In genomic region chr3:133865136-133865855, GRCh38 we compare ENCODE assay signal across 26 cellular contexts. TPM values are rescaled to one million over a fixed set of nuclear protein-coding genes. Genes with fewer than 3 reads are reported as not detected.
A peak's percentile ranks its signal among the peaks of the same experiment; 100 is the strongest.
DNase-seq lines count a peak whose midpoint lies in the region; ATAC-seq, FAIRE-seq and TF ChIP-seq lines count a peak whose summit lies in the region.
"Had no signal": no experiment of that assay in that cellular context is flagged by ENCODE, and none has a peak within 500 bp of the region (broad histone marks: within the 10 kb centered on the region; RNA-seq: fewer than 3 reads in every experiment).

No MANE protein-coding gene starts in this region.

- 88% methylated on average over 5 of the region's 5 CpGs; no CpG with 5 or more reads in 1 of the 2 experiments for whole genome bisulfite sequencing in H1 (ENCODE audit: extremely low coverage in 1 of 2, insufficient coverage in 1 of 2, insufficient read length in 1 of 2, insufficient replicate concordance in 2 of 2, low coverage in 1 of 2, low lambda C conversion rate in 2 of 2, missing lambda C conversion rate in 1 of 2), 2 experiments

- CTCF ChIA-PET in H1 (lab: Charles Lee; ENCODE audit: partially characterized antibody): interaction anchor here (0.7 to 3.8 kb wide), 18 partner anchors 9 to 187 kb away, joined by 3 to 17 read pairs (median 3); no protein-coding TSS in a partner anchor

- no peak overlapping the region for H2BK5ac ChIP-seq in H1 (ENCODE audit: low read depth, low read length)

- H3K27me3 ChIP-seq in H1 (replicated peaks in 1 of 4; ENCODE audit: control insufficient read depth in 3 of 4, extremely low read depth in 1 of 4, insufficient read depth in 3 of 4, low read length in 3 of 4) (no peaks in the 10 kb centered on the region), upper lobe of right lung (no peaks in the 10 kb centered on the region)
- H3K27me3 ChIP-seq: BE2C had no signal

- H2BK15ac ChIP-seq in H1 (ENCODE audit: low read length): no peak overlapping the region

- H4K20me1 ChIP-seq in H1 (replicated peaks in 1 of 2; ENCODE audit: control insufficient read depth in 1 of 2, insufficient read depth in 2 of 2, low read length in 2 of 2): no peaks in the 10 kb centered on the region

- intact Hi-C loops in cardiac septum (cut with DNase I) (no loop called here), Right ventricle myocardium superior (cut with DNase I) (no loop called here), upper lobe of right lung (cut with DNase I) (no loop called here)

- POLR2A ChIA-PET in H1 (lab: Charles Lee; ENCODE audit: partially characterized antibody): no interaction called here

- no peaks in the 10 kb centered on the region for H3K23me2 ChIP-seq in H1 (ENCODE audit: low read depth, low read length)

- no peak overlapping the region for H2BK20ac ChIP-seq in H1 (ENCODE audit: low read length)

- H2BK120ac ChIP-seq in H1 (replicated peaks; ENCODE audit: low read depth, low read length): no peak overlapping the region

- H4K91ac ChIP-seq in H1 (replicated peaks; ENCODE audit: insufficient read length, low read length): no peak overlapping the region

- no peak overlapping the region for H2AFZ ChIP-seq in H1 (ENCODE audit: low read length)

- no peaks in the 10 kb centered on the region for H3K79me2 ChIP-seq in H1 (ENCODE audit: control insufficient read depth in 1 of 2, insufficient read depth in 2 of 2, low read length in 2 of 2)

- H3K9me3 ChIP-seq in H1 (ENCODE audit: insufficient read depth in 2 of 2, low read depth in 1 of 2, low read length in 1 of 2) (no peaks in the 10 kb centered on the region), upper lobe of right lung (no peaks in the 10 kb centered on the region)
- H3K9me3 ChIP-seq: A549, BE2C, lower lobe of right lung had no signal

- TF ChIP-seq POLR2A in H1 (IDR thresholded peaks at IDR 0.05; ENCODE audit: control extremely low read depth in 1 of 2, low read depth in 2 of 2, low read length in 2 of 2): no peak

- H4K8ac ChIP-seq in H1 (ENCODE audit: extremely low read depth, insufficient read depth, low read length): no peak overlapping the region

- H2AK5ac ChIP-seq in H1 (ENCODE audit: low read depth, low read length): no peak overlapping the region

- peak in 1 of 2 experiments; percentile 36; a peak in 1 of 4 replicates for TF ChIP-seq RAD21 in H1 (IDR thresholded peaks at IDR 0.05 in 1 of 2, conservative IDR thresholded peaks at IDR 0.05 in 1 of 2; ENCODE audit: low read depth in 2 of 2, low read length in 2 of 2)

- no peak overlapping the region for H3K18ac ChIP-seq in H1 (ENCODE audit: extremely low read depth, low read length)

- H3K36me3 ChIP-seq in H1 (ENCODE audit: control insufficient read depth in 2 of 4, insufficient read depth in 4 of 4, low read length in 3 of 4): no peaks in the 10 kb centered on the region
- no peaks in the 10 kb centered on the region for H3K36me3 ChIP-seq in upper lobe of right lung
- H3K36me3 ChIP-seq: BE2C, lower lobe of right lung had no signal

- no peak overlapping the region for H3K4me2 ChIP-seq in H1 (ENCODE audit: insufficient read depth in 1 of 2, low read depth in 2 of 2, low read length in 2 of 2)
- H3K4me2 ChIP-seq: A549 had no signal

- H3K27ac ChIP-seq in H1 (ENCODE audit: low read depth, low read length) (no peak overlapping the region), upper lobe of right lung (no peak overlapping the region)
- H3K27ac ChIP-seq: A549, lower lobe of right lung, skin epidermis had no signal

- no peak overlapping the region for H3K56ac ChIP-seq in H1 (replicated peaks; ENCODE audit: insufficient read length, low read depth, low read length)

- no peak overlapping the region for H3K23ac ChIP-seq in H1 (ENCODE audit: insufficient read length)

- no peak for TF ChIP-seq EP300 in H1 (IDR thresholded peaks at IDR 0.05; ENCODE audit: borderline replicate concordance in 1 of 2, low read depth in 2 of 2, low read length in 2 of 2)

- FAIRE-seq in H1 (lab: Jason Lieb, UNC): no peak
- FAIRE-seq: A549, frontal cortex, urothelium cell line had no signal

- no peak overlapping the region for H4K5ac ChIP-seq in H1 (ENCODE audit: insufficient read length, low read depth, low read length)

- DNase-seq in cardiac septum (ENCODE audit: low spot score) (peak; percentile 67), Right ventricle myocardium superior (no peak), RPMI8226 (peak; percentile 25), H1 (ENCODE audit: low read depth in 1 of 2, low spot score in 2 of 2) (no peak), upper lobe of right lung (peak; percentile 25), HT-29 (ENCODE audit: low spot score) (no peak)
- DNase-seq in activated naive CD4-positive, alpha-beta T cell (lab: John Stamatoyannopoulos, UW): no peak
- DNase-seq: activated CD4-positive, alpha-beta memory T cell treated with anti-CD3 and anti-CD28 coated beads, Interleukin-2, amount 10 ng/mL, durations not matched to agents 7 days and 5 days; activated CD4-positive, CD25-positive, alpha-beta regulatory T cell; activated gamma-delta T cell treated with Interleukin-2 at 50 U/mL for 16 hours; BE2C; Calu3; central memory CD4-positive, alpha-beta T cell; effector CD4-positive, alpha-beta T cell; lower lobe of right lung; NCI-H1417 treated with DMSO at 0.1 percent for 48 hours; nucleus accumbens; stimulated activated CD4-positive, alpha-beta T cell treated with anti-CD3 and anti-CD28 coated beads, Interleukin-2, amount 100 ng/mL, for 24 hours; T-helper 9 cell had no signal

- TF ChIP-seq CTCF in H1 (IDR thresholded peaks at IDR 0.05; ENCODE audit: control extremely low read depth in 1 of 3, insufficient read depth in 1 of 3, low read depth in 1 of 3, low read length in 3 of 3): peak; percentile 23 to 48 (median 27); a peak in 3 of 4 replicates
- TF ChIP-seq CTCF in upper lobe of right lung (IDR thresholded peaks at IDR 0.05): no peak

- H3K14ac ChIP-seq in H1 (ENCODE audit: insufficient read length): no peak overlapping the region

- H3K4me3 ChIP-seq in H1 (ENCODE audit: extremely low read depth in 1 of 4, insufficient read depth in 2 of 4, low read depth in 3 of 4, low read length in 4 of 4) (no peak overlapping the region), upper lobe of right lung (no peak overlapping the region)
- H3K4me3 ChIP-seq: A549, lower lobe of right lung, skin epidermis had no signal

- no peaks in the 10 kb centered on the region for H3K79me1 ChIP-seq in H1 (ENCODE audit: low read depth, low read length)

- ATAC-seq in Right ventricle myocardium superior (ENCODE audit: poor library complexity) (no peak), upper lobe of right lung (no peak), GM21528 (IDR thresholded peaks at IDR 0.05; ENCODE audit: low FRiP score, unreplicated experiment) (no peak)
- ATAC-seq: esophagus mucosa; lower lobe of right lung; stimulated activated effector memory CD8-positive, alpha-beta T cell treated with anti-CD3 and anti-CD28 coated beads, Interleukin-12 subunit alpha, Interleukin-12 subunit beta, amount 100 ng/mL, for 72 hours had no signal

- H3K4me1 ChIP-seq in H1 (replicated peaks in 1 of 4; ENCODE audit: control insufficient read depth in 3 of 4, insufficient read depth in 4 of 4, low read length in 3 of 4) (peaks cover 0 to 2% (median 0%) of the 10 kb centered on the region in 4 experiments; a peak in 4 of 7 replicates), upper lobe of right lung (no peaks in the 10 kb centered on the region)
- H3K4me1 ChIP-seq: A549, BE2C, lower lobe of right lung had no signal

- no peak overlapping the region for H2BK12ac ChIP-seq in H1 (ENCODE audit: low read depth, low read length)

- H3K4ac ChIP-seq in H1 (replicated peaks; ENCODE audit: insufficient read length, low read depth, low read length): no peak overlapping the region

- no peak overlapping the region for H3K9ac ChIP-seq in H1 (replicated peaks in 1 of 4; ENCODE audit: extremely low read depth in 1 of 4, low read depth in 3 of 4, low read length in 3 of 4)

TF ChIP-seq in H1, 55 proteins besides CTCF, POLR2A, EP300 and RAD21 (continues in another document):
- TF ChIP-seq SIX5 (IDR thresholded peaks at IDR 0.05; ENCODE audit: low read depth, low read length): no peak
- TF ChIP-seq USF2 (IDR thresholded peaks at IDR 0.05; ENCODE audit: low read length): no peak
- TF ChIP-seq POLR2AphosphoS5 (IDR thresholded peaks at IDR 0.05; ENCODE audit: low read depth, low read length): no peak
- TF ChIP-seq TAF7 (optimal IDR thresholded peaks at IDR 0.05; ENCODE audit: borderline replicate concordance, low read depth, low read length): no peak

RNA-seq across cellular contexts. Expression of gene RAB6B, which starts 30.4 kb away (rescaled TPM):
- total RNA-seq in cardiac septum (42.4 TPM), Right ventricle myocardium superior (48.5 TPM), upper lobe of right lung (7.4 TPM)
- 15.6 and 16.8 TPM in 2 replicates for total RNA-seq in H1 (2021; fragmentation: NEBNext Ultra II Directional; extraction: Animal tissue kit (Norgen Biotek cat#: 25700))
- polyA plus RNA-seq in H1 (2011; rRNA removed): 7.9 and 11.2 TPM in 2 replicates
- polyA plus RNA-seq in H1 (2011; cell fraction: cytosol; rRNA removed): 13.5 TPM
- polyA plus RNA-seq in H1 (2011; cell fraction: nucleus; rRNA removed): 12.7 TPM
- polyA plus RNA-seq in H1 (2012, experiment 1 of 2): 8.9 to 19.8 TPM (median 16.1 TPM) in 4 replicates
- polyA plus RNA-seq in H1 (2012, experiment 2 of 2): 4.0 TPM
- 3.0 TPM for polyA plus RNA-seq in H1 (2013, experiment 1 of 2)
- 3.0 TPM for polyA plus RNA-seq in H1 (2013, experiment 2 of 2)
- polyA minus RNA-seq in H1 (2011; rRNA and poly(A)+ RNA removed): 11.9 and 16.2 TPM in 2 replicates
- 7.3 TPM for polyA minus RNA-seq in H1 (2011; cell fraction: cytosol; rRNA and poly(A)+ RNA removed)
- 5.5 TPM for polyA minus RNA-seq in H1 (2011; cell fraction: nucleus; rRNA and poly(A)+ RNA removed)
- not detected in 2 replicates for total RNA-seq in HT-29 (2014; rRNA removed; shearing (Covaris generic))

RNA-seq across cellular contexts. Expression of gene SRPRB, which starts 59.7 kb away (rescaled TPM):
- 27.6 TPM for total RNA-seq in cardiac septum
- 26.4 TPM for total RNA-seq in Right ventricle myocardium superior
- 43.4 and 49.8 TPM in 2 replicates for total RNA-seq in H1 (2021; fragmentation: NEBNext Ultra II Directional; extraction: Animal tissue kit (Norgen Biotek cat#: 25700))
- polyA plus RNA-seq in H1 (2011; rRNA removed): 15.9 and 24.9 TPM in 2 replicates
- 24.1 TPM for polyA plus RNA-seq in H1 (2011; cell fraction: cytosol; rRNA removed)
- polyA plus RNA-seq in H1 (2011; cell fraction: nucleus; rRNA removed): 41.3 TPM
- polyA plus RNA-seq in H1 (2012, experiment 1 of 2): 29.4 to 35.9 TPM (median 33.9 TPM) in 4 replicates
- polyA plus RNA-seq in H1 (2012, experiment 2 of 2): 9.6 TPM
- polyA plus RNA-seq in H1 (2013, experiment 1 of 2): 25.4 TPM
- 33.9 TPM for polyA plus RNA-seq in H1 (2013, experiment 2 of 2)
- polyA minus RNA-seq in H1 (2011; rRNA and poly(A)+ RNA removed): 49.7 and 61.6 TPM in 2 replicates
- 56.1 TPM for polyA minus RNA-seq in H1 (2011; cell fraction: cytosol; rRNA and poly(A)+ RNA removed)
- polyA minus RNA-seq in H1 (2011; cell fraction: nucleus; rRNA and poly(A)+ RNA removed): 28.8 TPM
- total RNA-seq in upper lobe of right lung: 45.4 TPM
- total RNA-seq in HT-29 (2014; rRNA removed; shearing (Covaris generic)): 69.7 and 74.8 TPM in 2 replicates

Comparison
In these comparisons a context has a peak if more than half of its experiments do, and no peak if none do; other contexts are left out.
1. DNase-seq: peak in cardiac septum (single experiment), RPMI8226 (single experiment) and upper lobe of right lung (single experiment); none in Right ventricle myocardium superior (single experiment), H1 (0 of 2), activated naive CD4-positive, alpha-beta T cell (0 of 4) and HT-29 (single experiment).